Comparison of ENCODE assay signal across 8 cellular contexts in genomic region chr19:1355974-1356865, GRCh38. TPM values are rescaled to one million over a fixed set of nuclear protein-coding genes. Genes with fewer than 3 reads are reported as not detected.
A peak's percentile ranks its signal among the peaks of the same experiment; 100 is the strongest.
DNase-seq lines count a peak whose midpoint lies in the region; ATAC-seq and TF ChIP-seq lines count a peak whose summit lies in the region.

No MANE protein-coding gene starts in this region.

- peak overlapping the region; percentile 77; the same call in 1 of the 2 replicates for H3K4me3 ChIP-seq in HEK293 (ENCODE audit: low read depth, low read length)
- H3K4me3 ChIP-seq in iPS-18a (ENCODE audit: low read length): peak overlapping the region; percentile 54
- peak overlapping the region; percentile 81 to 95 (median 86) for H3K4me3 ChIP-seq in stomach

- H3K27me3 ChIP-seq in iPS-18a (ENCODE audit: control insufficient read depth, insufficient read depth, low read length) (no peaks in the 10 kb centered on the region), stomach (no peaks in the 10 kb centered on the region)

- TF ChIP-seq CTCF in HEK293 (tag by site-specific recombination; IDR thresholded peaks at IDR 0.05): no peak
- no peak for TF ChIP-seq CTCF in stomach (IDR thresholded peaks at IDR 0.05)

- no peak for DNase-seq in stomach
- DNase-seq in RPMI8226: no peak
- no peak for DNase-seq in islet precursor cell
- DNase-seq in foreskin melanocyte: no peak

- H3K27me3 Mint-ChIP-seq in activated T-helper 17 cell treated with anti-CD3 and anti-CD28 coated beads, Interleukin-2, amount 50 U/mL, for 72 hours: no peaks in the 10 kb centered on the region

- CTCF ChIA-PET in HEK293 (lab: Yijun Ruan, JAX): interaction anchor here (0.5 to 1.4 kb wide), 3 partner anchors 107 to 1612 kb away, joined by 3 read pairs; no protein-coding TSS in a partner anchor

- H3K9me3 ChIP-seq in HEK293 (ENCODE audit: control insufficient read depth, insufficient read depth, low read depth, low read length): no peaks in the 10 kb centered on the region
- no peaks in the 10 kb centered on the region for H3K9me3 ChIP-seq in iPS-18a (ENCODE audit: control insufficient read depth, low read depth, low read length)
- no peaks in the 10 kb centered on the region for H3K9me3 ChIP-seq in stomach

- intact Hi-C loops in stomach (cut with DNase I; ENCODE audit: low total_unique reads): no loop called here

- POLR2A ChIA-PET in HEK293 (lab: Yijun Ruan, JAX): interaction anchor here (0.7 kb wide), 1 partner anchor 26 kb away, joined by 3 read pairs; no protein-coding TSS in a partner anchor

- peak overlapping the region; percentile 86 for H3K27ac Mint-ChIP-seq in activated T-helper 17 cell treated with anti-CD3 and anti-CD28 coated beads, Interleukin-2, amount 50 U/mL, for 72 hours

- peaks cover 13% of the 10 kb centered on the region for H3K4me1 Mint-ChIP-seq in activated T-helper 17 cell treated with anti-CD3 and anti-CD28 coated beads, Interleukin-2, amount 50 U/mL, for 72 hours

- no peak for TF ChIP-seq EP300 in stomach (IDR thresholded peaks at IDR 0.05)

- no peaks in the 10 kb centered on the region for H3K9me3 Mint-ChIP-seq in activated T-helper 17 cell treated with anti-CD3 and anti-CD28 coated beads, Interleukin-2, amount 50 U/mL, for 72 hours

- ATAC-seq in activated T-helper 17 cell treated with anti-CD3 and anti-CD28 coated beads, Interleukin-2, amount 50 U/mL, for 72 hours (replicated peaks): no peak
- ATAC-seq in GM21381 (IDR thresholded peaks at IDR 0.05; ENCODE audit: unreplicated experiment): no peak

- H3K27ac ChIP-seq in HEK293 (ENCODE audit: extremely low read depth, low read depth, low read length) (no peak overlapping the region; the same call in 1 of the 2 replicates), iPS-18a (ENCODE audit: low read length) (no peak overlapping the region), stomach (peak overlapping the region; percentile 91 to 97 (median 97))

- H3K4me1 ChIP-seq in HEK293 (ENCODE audit: control insufficient read depth, insufficient read depth, low read length) (peaks cover 16% of the 10 kb centered on the region), iPS-18a (ENCODE audit: control insufficient read depth, low read depth, low read length) (peaks cover 33% of the 10 kb centered on the region), stomach (peaks cover 17 to 41% (median 33%) of the 10 kb centered on the region in 4 donors)

- H3K36me3 ChIP-seq in HEK293 (ENCODE audit: control insufficient read depth in 2 of 2, insufficient read depth in 1 of 2, low read length in 2 of 2) (peaks cover 3 to 42% of the 10 kb centered on the region in 2 experiments; a peak in 2 of 3 replicates), iPS-18a (ENCODE audit: control insufficient read depth, low read depth, low read length) (peaks cover 36% of the 10 kb centered on the region), stomach (peaks cover 13 to 43% (median 40%) of the 10 kb centered on the region in 4 donors)

- H3K4me3 Mint-ChIP-seq in activated T-helper 17 cell treated with anti-CD3 and anti-CD28 coated beads, Interleukin-2, amount 50 U/mL, for 72 hours: peak overlapping the region; percentile 94

- peak overlapping the region; percentile 24 for H3K9ac ChIP-seq in iPS-18a (ENCODE audit: low read length)

- H3K36me3 Mint-ChIP-seq in activated T-helper 17 cell treated with anti-CD3 and anti-CD28 coated beads, Interleukin-2, amount 50 U/mL, for 72 hours (ENCODE audit: low read depth): peaks cover 56% of the 10 kb centered on the region

- WGBS in stomach, 5 donors: 27 to 35% (median 30%) methylated on average over 23 of the region's 23 CpGs

- TF ChIP-seq POLR2A in stomach (IDR thresholded peaks at IDR 0.05): no peak

TF ChIP-seq in HEK293, 187 proteins besides CTCF, POLR2A, EP300 and RAD21:
- 0 out of 2 replicates have a peak, but pooled peaks have one; percentile 35 for TF ChIP-seq ZNF341 (tag by site-specific recombination; IDR thresholded peaks at IDR 0.05; ENCODE audit: low read depth)
- TF ChIP-seq, protein P1, sequence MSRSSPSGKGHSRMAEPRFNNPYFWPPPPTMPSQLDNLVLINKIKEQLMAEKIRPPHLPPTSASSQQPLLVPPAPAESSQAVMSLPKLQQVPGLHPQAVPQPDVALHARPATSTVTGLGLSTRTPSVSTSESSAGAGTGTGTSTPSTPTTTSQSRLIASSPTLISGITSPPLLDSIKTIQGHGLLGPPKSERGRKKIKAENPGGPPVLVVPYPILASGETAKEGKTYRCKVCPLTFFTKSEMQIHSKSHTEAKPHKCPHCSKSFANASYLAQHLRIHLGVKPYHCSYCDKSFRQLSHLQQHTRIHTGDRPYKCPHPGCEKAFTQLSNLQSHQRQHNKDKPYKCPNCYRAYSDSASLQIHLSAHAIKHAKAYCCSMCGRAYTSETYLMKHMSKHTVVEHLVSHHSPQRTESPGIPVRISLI (tag by site-specific recombination; IDR thresholded peaks at IDR 0.05): peak; percentile 60; the same call in 1 of the 2 replicates
- peak; percentile 78; the same call in 1 of the 2 replicates for TF ChIP-seq YY2 (tag by site-specific recombination; IDR thresholded peaks at IDR 0.05)
- TF ChIP-seq, protein P2, sequence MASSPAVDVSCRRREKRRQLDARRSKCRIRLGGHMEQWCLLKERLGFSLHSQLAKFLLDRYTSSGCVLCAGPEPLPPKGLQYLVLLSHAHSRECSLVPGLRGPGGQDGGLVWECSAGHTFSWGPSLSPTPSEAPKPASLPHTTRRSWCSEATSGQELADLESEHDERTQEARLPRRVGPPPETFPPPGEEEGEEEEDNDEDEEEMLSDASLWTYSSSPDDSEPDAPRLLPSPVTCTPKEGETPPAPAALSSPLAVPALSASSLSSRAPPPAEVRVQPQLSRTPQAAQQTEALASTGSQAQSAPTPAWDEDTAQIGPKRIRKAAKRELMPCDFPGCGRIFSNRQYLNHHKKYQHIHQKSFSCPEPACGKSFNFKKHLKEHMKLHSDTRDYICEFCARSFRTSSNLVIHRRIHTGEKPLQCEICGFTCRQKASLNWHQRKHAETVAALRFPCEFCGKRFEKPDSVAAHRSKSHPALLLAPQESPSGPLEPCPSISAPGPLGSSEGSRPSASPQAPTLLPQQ (tag by site-specific recombination; IDR thresholded peaks at IDR 0.05): no peak
- TF ChIP-seq ATF2 (tag by site-specific recombination; IDR thresholded peaks at IDR 0.05; ENCODE audit: low read depth): no peak
- TF ChIP-seq, protein P3, sequence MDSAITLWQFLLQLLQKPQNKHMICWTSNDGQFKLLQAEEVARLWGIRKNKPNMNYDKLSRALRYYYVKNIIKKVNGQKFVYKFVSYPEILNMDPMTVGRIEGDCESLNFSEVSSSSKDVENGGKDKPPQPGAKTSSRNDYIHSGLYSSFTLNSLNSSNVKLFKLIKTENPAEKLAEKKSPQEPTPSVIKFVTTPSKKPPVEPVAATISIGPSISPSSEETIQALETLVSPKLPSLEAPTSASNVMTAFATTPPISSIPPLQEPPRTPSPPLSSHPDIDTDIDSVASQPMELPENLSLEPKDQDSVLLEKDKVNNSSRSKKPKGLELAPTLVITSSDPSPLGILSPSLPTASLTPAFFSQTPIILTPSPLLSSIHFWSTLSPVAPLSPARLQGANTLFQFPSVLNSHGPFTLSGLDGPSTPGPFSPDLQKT (IDR thresholded peaks at IDR 0.05; ENCODE audit: borderline replicate concordance, low read depth, low read length): no peak
- TF ChIP-seq ZBTB48 (tag by site-specific recombination; IDR thresholded peaks at IDR 0.05): no peak
- no peak for TF ChIP-seq ZNF514 (tag by site-specific recombination; IDR thresholded peaks at IDR 0.05)
- TF ChIP-seq PRDM6 (tag by site-specific recombination; IDR thresholded peaks at IDR 0.05): peak; percentile 54
- peak; percentile 90 for TF ChIP-seq FEZF1 (tag by site-specific recombination; IDR thresholded peaks at IDR 0.05)

RNA-seq across cellular contexts. Expression of gene NDUFS7, which starts 27.5 kb away (rescaled TPM):
- total RNA-seq in activated T-helper 17 cell treated with anti-CD3 and anti-CD28 coated beads, Interleukin-2, amount 50 U/mL, for 72 hours: 10 to 100 TPM; 51.5 to 87.9 TPM
- total RNA-seq in stomach: 100 to 1,000 TPM in 3 of 5 donors, 10 to 100 TPM in 2; 31.6 to 217 (median 102) TPM
- 100 to 1,000 TPM; 107 to 169 (median 138) TPM for polyA plus RNA-seq in stomach

RNA-seq across cellular contexts. Expression of gene GAMT, which starts 45.1 kb away (rescaled TPM):
- 10 to 100 TPM in 1 of 2 donors, 1 to 10 TPM in 1; 4.9 to 11.2 TPM for total RNA-seq in activated T-helper 17 cell treated with anti-CD3 and anti-CD28 coated beads, Interleukin-2, amount 50 U/mL, for 72 hours
- 10 to 100 TPM in 1 of 5 donors, 1 to 10 TPM in 2, not detected in 2; 2.6 to 15.6 (median 4.5) TPM for total RNA-seq in stomach
- polyA plus RNA-seq in stomach: 100 to 1,000 TPM in 1 of 3 donors, 10 to 100 TPM in 2; 26.8 to 102 (median 55.3) TPM

RNA-seq across cellular contexts. Expression of gene DAZAP1, which starts 51.2 kb away (rescaled TPM):
- 100 to 1,000 TPM; 161 to 271 TPM for total RNA-seq in activated T-helper 17 cell treated with anti-CD3 and anti-CD28 coated beads, Interleukin-2, amount 50 U/mL, for 72 hours
- 100 to 1,000 TPM in 1 of 5 donors, 10 to 100 TPM in 4; 21.4 to 124 (median 42.5) TPM for total RNA-seq in stomach
- polyA plus RNA-seq in stomach: 10 to 100 TPM; 55.9 to 68.1 (median 63.4) TPM

Comparison
In these comparisons a context has a peak if more than half of its experiments do, and no peak if none do; other contexts are left out.
1. H3K27ac ChIP-seq: peak in stomach (5 of 5); none in HEK293 (single experiment) and iPS-18a (single experiment).
2. Peak in every context shown above with its lines, with median percentiles within 50 percentile points of each other: H3K4me3 ChIP-seq.